In genomic region chr16:14398014-14398717, GRCh38 we compare ENCODE assay signal across 16 cellular contexts.
A peak's percentile ranks its signal among the peaks of the same experiment; 100 is the strongest.
DNase-seq lines count a peak whose midpoint lies in the region; ATAC-seq, FAIRE-seq and TF ChIP-seq lines count a peak whose summit lies in the region.
"Had no signal": no experiment of that assay in that cellular context is flagged by ENCODE, and none has a peak within 500 bp of the region (broad histone marks: within the 10 kb centered on the region; RNA-seq: fewer than 3 reads in every experiment).

No MANE protein-coding gene starts in this region.

- H4K20me1 ChIP-seq in KMS-11 (ENCODE audit: insufficient read depth) = no peaks in the 10 kb centered on the region

- H3K27ac ChIP-seq in KMS-11 (peak overlapping the region; percentile 66; the same call in 1 of the 2 replicates), SJCRH30 (peak overlapping the region; percentile 97; the same call in 1 of the 2 replicates), gastrocnemius medialis (peak overlapping the region; percentile 91 to 96 (median 94))

- peak overlapping the region in 1 of 2 donors; percentile 87 for H3K27ac Mint-ChIP-seq in stimulated activated naive CD8-positive, alpha-beta T cell treated with anti-CD3 and anti-CD28 coated beads, Interleukin-15, amount 100 ng/mL, for 72 hours
- H3K27ac Mint-ChIP-seq: CD4-positive, alpha-beta T cell; GM23338 had no signal

- FAIRE-seq in GM19239 (lab: Jason Lieb, UNC) = no peak

- H3K9me3 ChIP-seq in SJCRH30 (replicated peaks) (no peaks in the 10 kb centered on the region), gastrocnemius medialis (no peaks in the 10 kb centered on the region)
- H3K9me3 ChIP-seq: SK-N-SH had no signal

- intact Hi-C loops in gastrocnemius medialis (cut with DNase I; ENCODE audit: low total_unique reads) = no loop called here

- no peaks in the 10 kb centered on the region for H3K4me1 Mint-ChIP-seq in stimulated activated naive CD8-positive, alpha-beta T cell treated with anti-CD3 and anti-CD28 coated beads, Interleukin-15, amount 100 ng/mL, for 72 hours

- no peak overlapping the region for H3K9ac ChIP-seq in KMS-11
- H3K9ac ChIP-seq: SK-N-SH had no signal

- H3K36me3 ChIP-seq in KMS-11 (ENCODE audit: insufficient read depth) (no peaks in the 10 kb centered on the region), SJCRH30 (no peaks in the 10 kb centered on the region), gastrocnemius medialis (no peaks in the 10 kb centered on the region)

- H3K79me2 ChIP-seq in KMS-11 (ENCODE audit: insufficient read depth, low read depth) = no peaks in the 10 kb centered on the region

- no peak overlapping the region for H3K4me3 Mint-ChIP-seq in stimulated activated naive CD8-positive, alpha-beta T cell treated with anti-CD3 and anti-CD28 coated beads, Interleukin-15, amount 100 ng/mL, for 72 hours
- H3K4me3 Mint-ChIP-seq: CD4-positive, alpha-beta T cell; GM23338 had no signal

- peak overlapping the region; percentile 71; the same call in 1 of the 2 replicates for H3K4me2 ChIP-seq in KMS-11
- H3K4me2 ChIP-seq: GM23338 had no signal

- H3K27me3 Mint-ChIP-seq in stimulated activated naive CD8-positive, alpha-beta T cell treated with anti-CD3 and anti-CD28 coated beads, Interleukin-15, amount 100 ng/mL, for 72 hours = no peaks in the 10 kb centered on the region
- H3K27me3 Mint-ChIP-seq: CD4-positive, alpha-beta T cell had no signal

- ATAC-seq in gastrocnemius medialis (no peak), GM21737 (IDR thresholded peaks at IDR 0.05; ENCODE audit: unreplicated experiment) (no peak), GM21786 (IDR thresholded peaks at IDR 0.05; ENCODE audit: unreplicated experiment) (no peak)
- ATAC-seq in stimulated activated naive CD8-positive, alpha-beta T cell treated with anti-CD3 and anti-CD28 coated beads, Interleukin-15, amount 100 ng/mL, for 72 hours = no peak
- ATAC-seq: GM23338 had no signal

- TF ChIP-seq CTCF in KMS-11 (conservative IDR thresholded peaks at IDR 0.05; ENCODE audit: low read depth, low read length) (no peak), fibroblast of mammary gland (conservative IDR thresholded peaks at IDR 0.05; ENCODE audit: control insufficient read depth, insufficient read depth, low read depth, low read length) (no peak), gastrocnemius medialis (IDR thresholded peaks at IDR 0.05 in 4 of 5, conservative IDR thresholded peaks at IDR 0.05 in 1 of 5) (no peak)

- H3K4me3 ChIP-seq in KMS-11 (IDR thresholded peaks at IDR 0.05; ENCODE audit: insufficient read depth, low read depth, low read length) (no peak overlapping the region), SJCRH30 (no peak overlapping the region), fibroblast of mammary gland (ENCODE audit: control insufficient read depth, low read depth, low read length) (no peak overlapping the region), gastrocnemius medialis (no peak overlapping the region)
- H3K4me3 ChIP-seq: GM23338 had no signal

- H2AFZ ChIP-seq in KMS-11 (ENCODE audit: low read depth) = peak overlapping the region; percentile 44; the same call in 1 of the 2 replicates
- H2AFZ ChIP-seq: GM23338 had no signal

- H3K9me3 Mint-ChIP-seq in stimulated activated naive CD8-positive, alpha-beta T cell treated with anti-CD3 and anti-CD28 coated beads, Interleukin-15, amount 100 ng/mL, for 72 hours = no peaks in the 10 kb centered on the region
- H3K9me3 Mint-ChIP-seq: CD4-positive, alpha-beta T cell; GM23338 had no signal

- peaks cover 47% of the 10 kb centered on the region for H3K4me1 ChIP-seq in KMS-11 (ENCODE audit: low read depth, poor library complexity, severe bottlenecking)
- peaks cover 16% of the 10 kb centered on the region; the same call in 1 of the 2 replicates for H3K4me1 ChIP-seq in SJCRH30
- H3K4me1 ChIP-seq in gastrocnemius medialis = peaks cover 21 to 25% of the 10 kb centered on the region in 2 donors

- TF ChIP-seq POLR2A in gastrocnemius medialis (IDR thresholded peaks at IDR 0.05) = no peak

- in situ Hi-C loops in gastrocnemius medialis (cut with MboI; ENCODE audit: low sequenced_read_pairs in 4 of 4) = no loop called here

- H3K27me3 ChIP-seq in KMS-11 (ENCODE audit: insufficient read depth, low read depth) (no peaks in the 10 kb centered on the region), SJCRH30 (no peaks in the 10 kb centered on the region), gastrocnemius medialis (no peaks in the 10 kb centered on the region)

- no peak for DNase-seq in SJCRH30
- DNase-seq in fibroblast of mammary gland (ENCODE audit: low read depth) = peak; percentile 40
- no peak for DNase-seq in gastrocnemius medialis
- DNase-seq in GM19239 (ENCODE audit: insufficient read length, low spot score) = no peak
- no peak for DNase-seq in stimulated activated naive CD8-positive, alpha-beta T cell treated with anti-CD3 and anti-CD28 coated beads, Interleukin-15, amount 100 ng/mL, for 72 hours
- DNase-seq: CD4-positive, alpha-beta T cell; KBM-7; NCI-H1105; NCI-H1694; NCI-H510A treated with DMSO at 0.1 percent for 48 hours; Right ventricle myocardium superior; SK-N-SH had no signal
